ENCODE assay signal across 8 cellular contexts in the genomic region with DNA sequence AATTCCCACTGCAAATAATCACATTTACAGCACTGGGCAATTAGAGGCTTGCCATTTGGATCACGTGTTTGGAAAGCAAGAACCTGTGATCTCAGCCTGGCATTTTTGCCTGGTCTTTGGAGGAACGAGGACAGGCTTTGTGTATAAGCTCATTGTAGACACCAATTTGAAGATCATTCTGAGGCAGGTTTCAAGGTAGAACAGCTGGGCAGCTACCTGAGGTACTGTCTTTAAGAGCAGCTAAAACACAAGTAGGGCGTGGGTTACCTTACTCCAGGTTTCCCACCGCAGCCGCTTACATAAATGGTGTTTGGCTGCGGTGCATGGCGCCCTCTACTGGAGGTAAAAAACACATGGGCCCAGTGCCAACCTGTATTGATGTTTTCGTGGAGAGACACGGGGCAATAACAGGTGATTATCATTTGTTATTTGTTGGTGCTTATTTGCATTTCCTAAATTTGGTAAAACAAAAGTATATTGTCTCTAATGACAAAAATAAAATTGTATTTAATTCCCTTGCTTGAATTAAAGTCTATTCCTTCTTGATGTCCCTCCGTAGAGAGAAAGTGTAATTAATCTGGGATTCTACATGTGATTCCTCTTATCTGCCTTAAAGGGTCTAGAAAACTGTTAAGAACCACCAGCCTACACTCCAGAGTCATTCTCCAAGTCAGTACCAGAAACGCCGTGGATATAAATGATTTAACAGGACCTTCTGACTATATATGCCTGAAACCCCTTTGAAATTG.
DNase-seq lines count a peak whose midpoint lies in the region; ATAC-seq and TF ChIP-seq lines count a peak whose summit lies in the region.

No MANE protein-coding gene starts in this region.

- no peak overlapping the region for H3K4me3 ChIP-seq in RWPE2 (ENCODE audit: severe bottlenecking)
- H3K4me3 ChIP-seq in parathyroid adenoma (ENCODE audit: low read depth, low read length) = no peak overlapping the region
- H3K4me3 ChIP-seq in thoracic aorta = peak overlapping the region; percentile 52

- no peaks in the 10 kb centered on the region for H3K79me2 ChIP-seq in parathyroid adenoma

- peak overlapping the region; percentile 74 for H2AFZ ChIP-seq in parathyroid adenoma

- DNase-seq in ELR (ENCODE audit: low read depth) (peak; percentile 71), M059J (ENCODE audit: low read depth) (peak; percentile 59), RWPE2 (ENCODE audit: low spot score) (no peak), globus pallidus (ENCODE audit: low spot score) (peak; percentile 57), thoracic aorta (ENCODE audit: low spot score) (peak; percentile 11)
- peak; percentile 89 for DNase-seq in activated effector memory CD4-positive, alpha-beta T cell treated with anti-CD3 and anti-CD28 coated beads, Interleukin-2, amount 50 U/mL, for 16 hours

- H3K4me2 ChIP-seq in parathyroid adenoma (ENCODE audit: low read length) = peak overlapping the region; percentile 65

- ATAC-seq in RWPE2 (ENCODE audit: low read depth) (peak; percentile 64), thoracic aorta (ENCODE audit: insufficient number of reproducible peaks, low FRiP score, low read depth) (peak; percentile 69), HG03571 (IDR thresholded peaks at IDR 0.05; ENCODE audit: unreplicated experiment) (no peak)

- H3K27me3 ChIP-seq in RWPE2 (ENCODE audit: insufficient read depth, poor library complexity, severe bottlenecking) = no peaks in the 10 kb centered on the region
- no peaks in the 10 kb centered on the region for H3K27me3 ChIP-seq in parathyroid adenoma (ENCODE audit: control insufficient read depth, insufficient read depth, low read length)
- no peaks in the 10 kb centered on the region for H3K27me3 ChIP-seq in thoracic aorta (replicated peaks; ENCODE audit: insufficient read depth)

- H3K9me3 ChIP-seq in RWPE2 (ENCODE audit: severe bottlenecking) (peaks cover 3% of the 10 kb centered on the region), parathyroid adenoma (ENCODE audit: control insufficient read depth, low read length) (no peaks in the 10 kb centered on the region), thoracic aorta (no peaks in the 10 kb centered on the region)

- H3K27ac ChIP-seq in RWPE2 (ENCODE audit: poor library complexity, severe bottlenecking) (no peak overlapping the region), parathyroid adenoma (no peak overlapping the region), thoracic aorta (no peak overlapping the region)

- H3K4me1 ChIP-seq in RWPE2 (ENCODE audit: insufficient read depth, poor library complexity, severe bottlenecking) (peaks cover 8% of the 10 kb centered on the region), parathyroid adenoma (no peaks in the 10 kb centered on the region), thoracic aorta (ENCODE audit: control insufficient read depth in 1 of 2, low read depth in 2 of 2) (peaks cover 0 to 4% of the 10 kb centered on the region in 2 donors)

- no peak overlapping the region for H3K9ac ChIP-seq in parathyroid adenoma

- H3K36me3 ChIP-seq in RWPE2 (ENCODE audit: low read depth) (no peaks in the 10 kb centered on the region), parathyroid adenoma (ENCODE audit: control insufficient read depth, insufficient read depth, low read length) (no peaks in the 10 kb centered on the region), thoracic aorta (no peaks in the 10 kb centered on the region)

- TF ChIP-seq CTCF in RWPE2 (IDR thresholded peaks at IDR 0.05; ENCODE audit: poor library complexity, severe bottlenecking) (peak; percentile 97), parathyroid adenoma (IDR thresholded peaks at IDR 0.05) (peak; percentile 95), thoracic aorta (IDR thresholded peaks at IDR 0.05) (peak; percentile 87)
